ENCODE assay signal across 27 cellular contexts in genomic region chr4:10416441-10416840, GRCh38. TPM values are rescaled to one million over a fixed set of nuclear protein-coding genes. Genes with fewer than 3 reads are reported as not detected.
DNase-seq lines count a peak whose midpoint lies in the region; ATAC-seq, FAIRE-seq and TF ChIP-seq lines count a peak whose summit lies in the region.
"Had no signal": no experiment of that assay in that cellular context is flagged by ENCODE, and none has a peak within 500 bp of the region (broad histone marks: within the 10 kb centered on the region; RNA-seq: fewer than 3 reads in every experiment).

No MANE protein-coding gene starts in this region.

- no peaks in the 10 kb centered on the region for H3K36me3 ChIP-seq in kidney (ENCODE audit: control insufficient read depth in 1 of 2, insufficient read depth in 2 of 2, low read length in 2 of 2)
- H3K36me3 ChIP-seq: suprapubic skin had no signal

- no peak for FAIRE-seq in H54 (lab: Jason Lieb, UNC)
- FAIRE-seq in kidney (lab: Jason Lieb, UNC) = no peak
- FAIRE-seq: GM19239 had no signal

- TF ChIP-seq CTCF in kidney (IDR thresholded peaks at IDR 0.05; ENCODE audit: borderline replicate concordance, extremely low read depth, insufficient read depth) = no peak

- H3K4me3 ChIP-seq in kidney (ENCODE audit: low read length in 2 of 2) = no peak overlapping the region
- H3K4me3 ChIP-seq: coronary artery, PC-9, skin epidermis, suprapubic skin had no signal

- peak; percentile 25 to 54 for DNase-seq in activated T-cell treated with anti-CD3 and anti-CD28 coated beads, Interleukin-2, amount 50 U/mL, for 72 hours
- DNase-seq in activated T-cell treated with anti-CD3 and anti-CD28 coated beads for 4 hours = no peak
- peak; percentile 52 for DNase-seq in GDM1 (lab: John Stamatoyannopoulos, UW)
- peak; percentile 30 for DNase-seq in activated naive CD8-positive, alpha-beta T cell treated with anti-CD3 and anti-CD28 coated beads for 36 hours
- no peak for DNase-seq in stimulated activated effector memory CD8-positive, alpha-beta T cell treated with anti-CD3 and anti-CD28 coated beads, Interleukin-12 subunit alpha, Interleukin-12 subunit beta, amount 100 ng/mL, for 72 hours (ENCODE audit: low spot score in 2 of 2)
- no peak for DNase-seq in NCI-H187 (lab: John Stamatoyannopoulos, UW)
- no peak for DNase-seq in H54 (ENCODE audit: insufficient read length, low spot score)
- DNase-seq in kidney = no peak
- DNase-seq: ACHN; effector memory CD8-positive, alpha-beta T cell; EL; foreskin melanocyte; IMR-90; left cardiac atrium; NCI-H1436; NCI-H510A; PC-9; SHP77; T1000 had no signal

- H3K9me3 Mint-ChIP-seq in activated T-cell treated with anti-CD3 and anti-CD28 coated beads, Interleukin-2, amount 50 U/mL, for 72 hours = peaks cover 5% of the 10 kb centered on the region in 2 donors
- peaks cover 9% of the 10 kb centered on the region for H3K9me3 Mint-ChIP-seq in activated naive CD8-positive, alpha-beta T cell treated with anti-CD3 and anti-CD28 coated beads for 36 hours
- no peaks in the 10 kb centered on the region for H3K9me3 Mint-ChIP-seq in stimulated activated effector memory CD8-positive, alpha-beta T cell treated with anti-CD3 and anti-CD28 coated beads, Interleukin-12 subunit alpha, Interleukin-12 subunit beta, amount 100 ng/mL, for 72 hours
- H3K9me3 Mint-ChIP-seq: effector memory CD8-positive, alpha-beta T cell had no signal

- TF ChIP-seq POLR2A in H54 (IDR thresholded peaks at IDR 0.05; ENCODE audit: low read depth, low read length) = no peak

- peaks cover 0 to 3% of the 10 kb centered on the region in 2 donors for H3K9me3 ChIP-seq in kidney (ENCODE audit: control insufficient read depth in 1 of 2, low read length in 2 of 2)
- H3K9me3 ChIP-seq: suprapubic skin had no signal

- H3K9ac ChIP-seq in kidney (ENCODE audit: low read length in 2 of 2) = no peak overlapping the region

- no peak overlapping the region for H3K27ac Mint-ChIP-seq in activated T-cell treated with anti-CD3 and anti-CD28 coated beads, Interleukin-2, amount 50 U/mL, for 72 hours
- no peak overlapping the region for H3K27ac Mint-ChIP-seq in activated naive CD8-positive, alpha-beta T cell treated with anti-CD3 and anti-CD28 coated beads for 36 hours
- no peak overlapping the region for H3K27ac Mint-ChIP-seq in stimulated activated effector memory CD8-positive, alpha-beta T cell treated with anti-CD3 and anti-CD28 coated beads, Interleukin-12 subunit alpha, Interleukin-12 subunit beta, amount 100 ng/mL, for 72 hours
- H3K27ac Mint-ChIP-seq: activated T-helper 17 cell treated with anti-CD3 and anti-CD28 coated beads, Interleukin-2, amount 50 U/mL, for 72 hours; effector memory CD8-positive, alpha-beta T cell; WTC11 had no signal

- H3K36me3 Mint-ChIP-seq in activated T-cell treated with anti-CD3 and anti-CD28 coated beads, Interleukin-2, amount 50 U/mL, for 72 hours (ENCODE audit: insufficient read depth in 2 of 2) = peaks cover 0 to 2% of the 10 kb centered on the region in 2 donors
- peaks cover 3% of the 10 kb centered on the region for H3K36me3 Mint-ChIP-seq in activated naive CD8-positive, alpha-beta T cell treated with anti-CD3 and anti-CD28 coated beads for 36 hours
- H3K36me3 Mint-ChIP-seq in stimulated activated effector memory CD8-positive, alpha-beta T cell treated with anti-CD3 and anti-CD28 coated beads, Interleukin-12 subunit alpha, Interleukin-12 subunit beta, amount 100 ng/mL, for 72 hours = no peaks in the 10 kb centered on the region

- no peaks in the 10 kb centered on the region for H3K4me1 ChIP-seq in kidney (ENCODE audit: control insufficient read depth in 1 of 2, insufficient read depth in 1 of 2, low read depth in 1 of 2, low read length in 2 of 2)
- H3K4me1 ChIP-seq: suprapubic skin had no signal

- H3K4me3 Mint-ChIP-seq in activated T-cell treated with anti-CD3 and anti-CD28 coated beads, Interleukin-2, amount 50 U/mL, for 72 hours = no peak overlapping the region
- no peak overlapping the region for H3K4me3 Mint-ChIP-seq in activated naive CD8-positive, alpha-beta T cell treated with anti-CD3 and anti-CD28 coated beads for 36 hours
- no peak overlapping the region for H3K4me3 Mint-ChIP-seq in stimulated activated effector memory CD8-positive, alpha-beta T cell treated with anti-CD3 and anti-CD28 coated beads, Interleukin-12 subunit alpha, Interleukin-12 subunit beta, amount 100 ng/mL, for 72 hours
- H3K4me3 Mint-ChIP-seq: activated T-helper 17 cell treated with anti-CD3 and anti-CD28 coated beads, Interleukin-2, amount 50 U/mL, for 72 hours; effector memory CD8-positive, alpha-beta T cell; WTC11 had no signal

- peaks cover 14% of the 10 kb centered on the region for H3K4me1 Mint-ChIP-seq in activated T-cell treated with anti-CD3 and anti-CD28 coated beads, Interleukin-2, amount 50 U/mL, for 72 hours (ENCODE audit: low read depth)
- peaks cover 30% of the 10 kb centered on the region for H3K4me1 Mint-ChIP-seq in activated naive CD8-positive, alpha-beta T cell treated with anti-CD3 and anti-CD28 coated beads for 36 hours
- no peaks in the 10 kb centered on the region for H3K4me1 Mint-ChIP-seq in stimulated activated effector memory CD8-positive, alpha-beta T cell treated with anti-CD3 and anti-CD28 coated beads, Interleukin-12 subunit alpha, Interleukin-12 subunit beta, amount 100 ng/mL, for 72 hours
- H3K4me1 Mint-ChIP-seq: activated T-helper 17 cell treated with anti-CD3 and anti-CD28 coated beads, Interleukin-2, amount 50 U/mL, for 72 hours had no signal

- no peaks in the 10 kb centered on the region for H3K27me3 Mint-ChIP-seq in activated T-cell treated with anti-CD3 and anti-CD28 coated beads, Interleukin-2, amount 50 U/mL, for 72 hours (ENCODE audit: low read depth)
- H3K27me3 Mint-ChIP-seq in activated naive CD8-positive, alpha-beta T cell treated with anti-CD3 and anti-CD28 coated beads for 36 hours = no peaks in the 10 kb centered on the region
- H3K27me3 Mint-ChIP-seq: activated T-helper 17 cell treated with anti-CD3 and anti-CD28 coated beads, Interleukin-2, amount 50 U/mL, for 72 hours; effector memory CD8-positive, alpha-beta T cell had no signal

- intact Hi-C loops in kidney (cut with DNase I) = no loop called here

- ATAC-seq in activated T-cell treated with anti-CD3 and anti-CD28 coated beads, Interleukin-2, amount 50 U/mL, for 72 hours (replicated peaks in 1 of 2) = peak; percentile 86 to 96
- peak; percentile 44 for ATAC-seq in stimulated activated effector memory CD8-positive, alpha-beta T cell treated with anti-CD3 and anti-CD28 coated beads, Interleukin-12 subunit alpha, Interleukin-12 subunit beta, amount 100 ng/mL, for 72 hours
- ATAC-seq: activated T-helper 17 cell treated with anti-CD3 and anti-CD28 coated beads, Interleukin-2, amount 50 U/mL, for 72 hours; effector memory CD8-positive, alpha-beta T cell; esophagus mucosa; left cardiac atrium; WTC11 had no signal

- H3K27ac ChIP-seq in kidney (ENCODE audit: low read depth in 2 of 2, low read length in 2 of 2) = no peak overlapping the region
- H3K27ac ChIP-seq: C4-2B, coronary artery, PC-9, skin epidermis, suprapubic skin had no signal

RNA-seq across cellular contexts. Expression of gene ZNF518B, which starts 40.8 kb away (rescaled TPM):
- total RNA-seq in activated T-cell treated with anti-CD3 and anti-CD28 coated beads, Interleukin-2, amount 50 U/mL, for 72 hours = 10 to 100 TPM; 27.5 to 28.9 TPM
- 10 to 100 TPM; 14.1 to 18.0 TPM for total RNA-seq in activated naive CD8-positive, alpha-beta T cell treated with anti-CD3 and anti-CD28 coated beads for 36 hours
- 19.7 TPM for total RNA-seq in kidney
- polyA plus RNA-seq in kidney (ENCODE audit: insufficient read depth, low read depth, low replicate concordance) = 3.7 TPM

Comparison
In these comparisons a context has a peak if more than half of its experiments do, and no peak if none do; other contexts are left out.
1. DNase-seq: peak in activated T-cell treated with anti-CD3 and anti-CD28 coated beads, Interleukin-2, amount 50 U/mL, for 72 hours (2 of 2), GDM1 (single experiment) and activated naive CD8-positive, alpha-beta T cell treated with anti-CD3 and anti-CD28 coated beads for 36 hours (single experiment); none in activated T-cell treated with anti-CD3 and anti-CD28 coated beads for 4 hours (single experiment), stimulated activated effector memory CD8-positive, alpha-beta T cell treated with anti-CD3 and anti-CD28 coated beads, Interleukin-12 subunit alpha, Interleukin-12 subunit beta, amount 100 ng/mL, for 72 hours (0 of 2), NCI-H187 (0 of 2), H54 (single experiment) and kidney (single experiment).